In the genomic region with DNA sequence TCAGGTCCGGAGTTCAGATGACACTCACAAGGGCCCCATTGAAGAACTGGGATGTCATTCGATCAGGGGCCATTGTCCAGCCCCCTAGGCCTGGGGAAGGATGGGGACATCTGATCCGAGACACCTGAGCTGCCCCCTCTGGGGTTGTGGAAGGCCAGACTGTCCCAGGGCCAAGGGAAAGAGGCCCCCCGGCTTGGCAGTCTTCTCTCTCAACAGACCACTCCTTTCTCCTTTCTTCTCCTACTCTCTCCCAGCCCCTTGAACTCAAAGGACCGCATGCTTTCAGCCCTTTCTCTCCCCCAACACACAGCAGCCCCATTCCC, we compare ENCODE assay signal across 16 cellular contexts.
DNase-seq lines count a peak whose midpoint lies in the region; ATAC-seq and TF ChIP-seq lines count a peak whose summit lies in the region.
"Had no signal": no experiment of that assay in that cellular context is flagged by ENCODE, and none has a peak within 500 bp of the region (broad histone marks: within the 10 kb centered on the region; RNA-seq: fewer than 3 reads in every experiment).

No MANE protein-coding gene starts in this region.

- peaks cover 2% of the 10 kb centered on the region for H3K36me3 Mint-ChIP-seq in memory B cell
- peaks cover 14 to 17% of the 10 kb centered on the region in 2 donors for H3K36me3 Mint-ChIP-seq in stimulated activated naive B cell treated with anti-CD40 and anti-IgM and Interleukin-4, amounts not matched to agents 10 μg/mL and 1 μg/mL and 100 μg/mL, for 72 hours

- H2AFZ ChIP-seq in Loucy (ENCODE audit: low read length) = no peak overlapping the region
- H2AFZ ChIP-seq: GM23248 had no signal

- ATAC-seq in memory B cell (ENCODE audit: low read depth) = no peak
- ATAC-seq in stimulated activated naive B cell treated with anti-CD40 and anti-IgM and Interleukin-4, amounts not matched to agents 10 μg/mL and 1 μg/mL and 100 μg/mL, for 72 hours (replicated peaks) = no peak
- ATAC-seq in stimulated activated naive CD8-positive, alpha-beta T cell treated with anti-CD3 and anti-CD28 coated beads, Interleukin-15, amount 100 ng/mL, for 72 hours = no peak
- ATAC-seq in HG02759 (IDR thresholded peaks at IDR 0.05; ENCODE audit: unreplicated experiment) = no peak
- ATAC-seq: body of pancreas, left colon, T-helper 17 cell had no signal

- H3K27ac Mint-ChIP-seq in memory B cell = peak overlapping the region; percentile 46
- H3K27ac Mint-ChIP-seq in stimulated activated naive B cell treated with anti-CD40 and anti-IgM and Interleukin-4, amounts not matched to agents 10 μg/mL and 1 μg/mL and 100 μg/mL, for 72 hours = peak overlapping the region; percentile 33
- no peak overlapping the region for H3K27ac Mint-ChIP-seq in stimulated activated naive CD8-positive, alpha-beta T cell treated with anti-CD3 and anti-CD28 coated beads, Interleukin-15, amount 100 ng/mL, for 72 hours
- H3K27ac Mint-ChIP-seq: T-helper 17 cell had no signal

- no peaks in the 10 kb centered on the region for H3K9me3 ChIP-seq in Loucy (ENCODE audit: insufficient read depth, low read depth, low read length)
- H3K9me3 ChIP-seq in HAP-1 = no peaks in the 10 kb centered on the region
- H3K9me3 ChIP-seq: body of pancreas had no signal

- H3K4me1 ChIP-seq in Loucy (ENCODE audit: insufficient read depth, low read length, poor library complexity, severe bottlenecking) = peaks cover 31% of the 10 kb centered on the region
- H3K4me1 ChIP-seq in HAP-1 = peaks cover 24% of the 10 kb centered on the region

- H3K9me2 ChIP-seq in Loucy (replicated peaks; ENCODE audit: low read depth, low read length) = no peaks in the 10 kb centered on the region

- H3K27me3 Mint-ChIP-seq in memory B cell = no peaks in the 10 kb centered on the region
- H3K27me3 Mint-ChIP-seq in stimulated activated naive B cell treated with anti-CD40 and anti-IgM and Interleukin-4, amounts not matched to agents 10 μg/mL and 1 μg/mL and 100 μg/mL, for 72 hours = peaks cover 0 to 4% of the 10 kb centered on the region in 2 donors
- H3K27me3 Mint-ChIP-seq in stimulated activated naive CD8-positive, alpha-beta T cell treated with anti-CD3 and anti-CD28 coated beads, Interleukin-15, amount 100 ng/mL, for 72 hours = peaks cover 17% of the 10 kb centered on the region

- H3K9ac ChIP-seq in Loucy (ENCODE audit: low read depth, low read length, poor library complexity, severe bottlenecking) = peak overlapping the region; percentile 20
- H3K9ac ChIP-seq: GM23248 had no signal

- no peak overlapping the region for H3K4me2 ChIP-seq in Loucy (ENCODE audit: low read depth, low read length, poor library complexity, severe bottlenecking)

- H3K36me3 ChIP-seq in Loucy (ENCODE audit: insufficient read depth, low read length) = no peaks in the 10 kb centered on the region
- H3K36me3 ChIP-seq in HAP-1 (replicated peaks) = peaks cover 13% of the 10 kb centered on the region

- DNase-seq in coronary artery (ENCODE audit: low spot score) (no peak), memory B cell (ENCODE audit: low spot score in 2 of 2) (no peak), AML-193 (lab: John Stamatoyannopoulos, UW) (no peak), HAP-1 (ENCODE audit: low spot score in 2 of 2) (no peak)
- DNase-seq in stimulated activated naive B cell treated with anti-CD40 and anti-IgM and Interleukin-4, amounts not matched to agents 10 μg/mL and 1 μg/mL and 100 μg/mL, for 72 hours = no peak
- no peak for DNase-seq in stimulated activated naive CD8-positive, alpha-beta T cell treated with anti-CD3 and anti-CD28 coated beads, Interleukin-15, amount 100 ng/mL, for 72 hours
- DNase-seq: activated naive CD4-positive, alpha-beta T cell; body of pancreas; effector CD8-positive, alpha-beta T cell; left colon; NCI-H1694 treated with DMSO at 0.1 percent for 48 hours; SHP77 treated with DMSO at 0.1 percent for 48 hours; T-helper 17 cell had no signal

- H3K27ac ChIP-seq in coronary artery = peak overlapping the region; percentile 66 to 96
- H3K27ac ChIP-seq: GM23248 had no signal

- no peaks in the 10 kb centered on the region for H4K20me1 ChIP-seq in Loucy (ENCODE audit: insufficient read depth, low read length, poor library complexity, severe bottlenecking)

- no peak overlapping the region for H3K4me3 Mint-ChIP-seq in memory B cell
- no peak overlapping the region for H3K4me3 Mint-ChIP-seq in stimulated activated naive B cell treated with anti-CD40 and anti-IgM and Interleukin-4, amounts not matched to agents 10 μg/mL and 1 μg/mL and 100 μg/mL, for 72 hours
- no peak overlapping the region for H3K4me3 Mint-ChIP-seq in stimulated activated naive CD8-positive, alpha-beta T cell treated with anti-CD3 and anti-CD28 coated beads, Interleukin-15, amount 100 ng/mL, for 72 hours
- H3K4me3 Mint-ChIP-seq: T-helper 17 cell had no signal

- peaks cover 31% of the 10 kb centered on the region for H3K4me1 Mint-ChIP-seq in memory B cell
- peaks cover 31 to 57% of the 10 kb centered on the region in 2 donors for H3K4me1 Mint-ChIP-seq in stimulated activated naive B cell treated with anti-CD40 and anti-IgM and Interleukin-4, amounts not matched to agents 10 μg/mL and 1 μg/mL and 100 μg/mL, for 72 hours
- peaks cover 40% of the 10 kb centered on the region for H3K4me1 Mint-ChIP-seq in stimulated activated naive CD8-positive, alpha-beta T cell treated with anti-CD3 and anti-CD28 coated beads, Interleukin-15, amount 100 ng/mL, for 72 hours

- TF ChIP-seq CTCF in Loucy (conservative IDR thresholded peaks at IDR 0.05; ENCODE audit: low read length) (no peak), coronary artery (IDR thresholded peaks at IDR 0.05) (no peak)

- H3K9me3 Mint-ChIP-seq in memory B cell = no peaks in the 10 kb centered on the region
- H3K9me3 Mint-ChIP-seq in stimulated activated naive B cell treated with anti-CD40 and anti-IgM and Interleukin-4, amounts not matched to agents 10 μg/mL and 1 μg/mL and 100 μg/mL, for 72 hours = peaks cover 3% of the 10 kb centered on the region in 2 donors
- no peaks in the 10 kb centered on the region for H3K9me3 Mint-ChIP-seq in stimulated activated naive CD8-positive, alpha-beta T cell treated with anti-CD3 and anti-CD28 coated beads, Interleukin-15, amount 100 ng/mL, for 72 hours

- H3F3A ChIP-seq in Loucy (ENCODE audit: low read depth) = no peaks in the 10 kb centered on the region

- H3K79me2 ChIP-seq in Loucy (ENCODE audit: insufficient read depth, low read length) = peaks cover under 1% of the 10 kb centered on the region; the same call in 1 of the 2 replicates

- H3K27me3 ChIP-seq in Loucy (ENCODE audit: insufficient read depth, low read length, poor library complexity, severe bottlenecking) = no peaks in the 10 kb centered on the region
- no peaks in the 10 kb centered on the region for H3K27me3 ChIP-seq in HAP-1 (ENCODE audit: low read depth)
- H3K27me3 ChIP-seq: body of pancreas had no signal

- in situ Hi-C loops in HAP-1 (cut with MboI; ENCODE audit: low sequenced_read_pairs) = no loop called here

- H3K4me3 ChIP-seq in Loucy (ENCODE audit: low read length, poor library complexity, severe bottlenecking) = no peak overlapping the region
- H3K4me3 ChIP-seq in coronary artery = no peak overlapping the region
- no peak overlapping the region for H3K4me3 ChIP-seq in HAP-1
- H3K4me3 ChIP-seq: body of pancreas, GM23248 had no signal

Comparison
In these comparisons a context has a peak if more than half of its experiments do, and no peak if none do; other contexts are left out.
1. H3K27ac Mint-ChIP-seq: peak in memory B cell (single experiment) and stimulated activated naive B cell treated with anti-CD40 and anti-IgM and Interleukin-4, amounts not matched to agents 10 μg/mL and 1 μg/mL and 100 μg/mL, for 72 hours (single experiment); none in stimulated activated naive CD8-positive, alpha-beta T cell treated with anti-CD3 and anti-CD28 coated beads, Interleukin-15, amount 100 ng/mL, for 72 hours (0 of 2).